ENCODE assay signal across 8 cellular contexts in the genomic region with DNA sequence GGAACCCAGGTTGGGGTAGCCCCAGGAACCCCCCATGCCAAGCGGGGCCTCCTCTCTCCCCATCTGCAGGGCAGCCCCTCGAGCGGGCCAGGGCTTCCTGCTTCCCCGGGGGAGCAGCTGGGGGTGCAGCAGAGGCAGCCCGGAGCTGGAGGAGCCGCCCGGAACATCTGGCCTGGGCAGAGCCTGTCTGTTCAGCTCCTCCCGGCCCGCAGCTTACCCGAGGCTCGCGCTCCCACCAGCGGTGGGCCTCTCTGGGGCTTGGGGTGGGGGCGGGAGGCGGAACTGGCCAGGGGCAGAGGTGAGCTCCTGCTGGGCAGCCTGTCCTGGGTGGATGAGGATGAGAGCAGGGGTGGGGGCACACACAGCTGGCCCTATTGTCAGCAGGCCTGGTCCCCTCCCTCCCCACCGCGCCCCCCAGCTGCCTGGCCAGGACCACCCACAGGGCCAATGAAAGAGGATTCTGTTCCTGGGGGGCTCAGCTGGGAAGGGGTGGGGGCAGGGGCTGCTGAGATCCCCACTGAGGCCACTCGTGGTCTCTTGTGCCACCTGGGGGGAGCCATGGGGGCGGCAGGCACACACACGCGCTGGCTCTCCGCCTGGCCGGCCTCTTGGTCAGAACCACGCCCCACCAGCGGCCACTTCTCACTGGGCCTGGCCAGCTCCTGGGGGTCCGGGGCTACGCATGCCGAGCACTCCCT. TPM values are rescaled to one million over a fixed set of nuclear protein-coding genes. Genes with fewer than 3 reads are reported as not detected.
A peak's percentile ranks its signal among the peaks of the same experiment; 100 is the strongest.
DNase-seq lines count a peak whose midpoint lies in the region; ATAC-seq and TF ChIP-seq lines count a peak whose summit lies in the region.

No MANE protein-coding gene starts in this region.

- H4K20me1 ChIP-seq in GM23248 (ENCODE audit: insufficient read depth): no peaks in the 10 kb centered on the region
- no peaks in the 10 kb centered on the region for H4K20me1 ChIP-seq in fibroblast of lung (ENCODE audit: control insufficient read depth, extremely low read depth, insufficient read depth, low read length)

- H3K9me2 ChIP-seq in GM23248 (ENCODE audit: insufficient read depth): no peaks in the 10 kb centered on the region

- peak overlapping the region; percentile 1 for H3K4me2 ChIP-seq in GM23248 (ENCODE audit: unreplicated experiment)
- H3K4me2 ChIP-seq in fibroblast of lung (ENCODE audit: extremely low read depth, insufficient read depth, low read length): peak overlapping the region; percentile 59

- 40 to 63% methylated on average over 12 to 19 of the region's 28 CpGs for WGBS in GM23248 (ENCODE audit: low coverage in 1 of 2, low lambda C conversion rate in 2 of 2, missing lambda C conversion rate in 2 of 2), 2 experiments

- H3K79me2 ChIP-seq in GM23248 (ENCODE audit: insufficient read depth) (no peaks in the 10 kb centered on the region), fibroblast of lung (ENCODE audit: control insufficient read depth, insufficient read depth, low read length) (no peaks in the 10 kb centered on the region)

- POLR2A ChIA-PET in Panc1 (lab: Charles Lee): interaction anchor here (0.6 to 1.8 kb wide), 6 partner anchors 25 to 42 kb away, joined by 3 to 20 read pairs (median 4); a partner anchor contains a TSS

- no peaks in the 10 kb centered on the region for H3K36me3 ChIP-seq in GM23248 (ENCODE audit: low read depth)
- H3K36me3 ChIP-seq in Panc1 (ENCODE audit: control insufficient read depth, insufficient read depth, low read length): no peaks in the 10 kb centered on the region
- no peaks in the 10 kb centered on the region for H3K36me3 ChIP-seq in fibroblast of lung (ENCODE audit: control insufficient read depth, insufficient read depth, low read length)
- no peaks in the 10 kb centered on the region for H3K36me3 ChIP-seq in skeletal muscle tissue (ENCODE audit: control insufficient read depth in 3 of 3, insufficient read depth in 3 of 3, low read length in 3 of 3)

- no peak overlapping the region for H3K27ac ChIP-seq in GM23248
- peak overlapping the region; percentile 83 for H3K27ac ChIP-seq in Panc1 (ENCODE audit: low read length)
- H3K27ac ChIP-seq in fibroblast of lung (ENCODE audit: insufficient read depth, low read length): no peak overlapping the region
- no peak overlapping the region for H3K27ac ChIP-seq in skeletal muscle tissue (ENCODE audit: low read depth, low read length)

- H3K27me3 ChIP-seq in GM23248 (replicated peaks; ENCODE audit: insufficient read depth) (no peaks in the 10 kb centered on the region), Panc1 (ENCODE audit: control insufficient read depth, insufficient read depth, low read length) (no peaks in the 10 kb centered on the region), fibroblast of lung (ENCODE audit: control insufficient read depth, insufficient read depth, low read length) (no peaks in the 10 kb centered on the region), skeletal muscle tissue (ENCODE audit: control insufficient read depth in 3 of 3, insufficient read depth in 3 of 3, low read length in 3 of 3) (no peaks in the 10 kb centered on the region)

- H3K4me1 ChIP-seq in GM23248 (ENCODE audit: insufficient read depth) (peaks cover 8% of the 10 kb centered on the region; the same call in 1 of the 2 replicates), Panc1 (ENCODE audit: control insufficient read depth, insufficient read depth, low read length) (peaks cover 75% of the 10 kb centered on the region), fibroblast of lung (ENCODE audit: control insufficient read depth, extremely low read depth, insufficient read depth, low read length) (peaks cover 9% of the 10 kb centered on the region), skeletal muscle tissue (ENCODE audit: control insufficient read depth in 3 of 3, insufficient read depth in 3 of 3, low read length in 3 of 3) (peaks cover 35 to 65% (median 55%) of the 10 kb centered on the region in 3 donors)

- DNase-seq in GM23248 (peak; percentile 41), Panc1 (ENCODE audit: low read depth, low spot score) (no peak), fibroblast of lung (ENCODE audit: low read depth in 2 of 2) (peak in 1 of 2 donors; percentile 69), NCI-H1105 treated with DMSO at 0.1 percent for 48 hours (lab: John Stamatoyannopoulos, UW) (no peak), COLO829 (ENCODE audit: low spot score) (no peak), NCI-H2107 (lab: John Stamatoyannopoulos, UW) (no peak)
- DNase-seq in activated CD4-positive, alpha-beta T cell treated with anti-CD3 and anti-CD28 coated beads, Interleukin-2, amount 50 U/mL, for 4 hours: no peak

- TF ChIP-seq CTCF in Panc1 (IDR thresholded peaks at IDR 0.05) (no peak; the same call in 1 of the 2 replicates), fibroblast of lung (conservative IDR thresholded peaks at IDR 0.05 in 1 of 2, IDR thresholded peaks at IDR 0.05 in 1 of 2; ENCODE audit: low read depth in 1 of 2, low read length in 2 of 2) (peak in 1 of 2 donors; percentile 23)

- H3K9ac ChIP-seq in GM23248 (0 out of 2 replicates have a peak overlapping the region, but pooled peaks have one; percentile 37), fibroblast of lung (ENCODE audit: insufficient read depth, low read length) (no peak overlapping the region), skeletal muscle tissue (ENCODE audit: low read depth in 1 of 3, low read length in 3 of 3) (peak overlapping the region in 1 of 3 donors; percentile 40)

- no peaks in the 10 kb centered on the region for H3K9me3 ChIP-seq in GM23248 (ENCODE audit: low read depth)
- no peaks in the 10 kb centered on the region for H3K9me3 ChIP-seq in Panc1 (ENCODE audit: control insufficient read depth, insufficient read depth, low read depth, low read length)
- H3K9me3 ChIP-seq in fibroblast of lung (ENCODE audit: control insufficient read depth, insufficient read depth, low read depth, low read length): no peaks in the 10 kb centered on the region
- no peaks in the 10 kb centered on the region for H3K9me3 ChIP-seq in skeletal muscle tissue (ENCODE audit: control insufficient read depth in 3 of 3, low read length in 3 of 3)

- no TSS peak for BruUV-seq in Panc1 (replicated peaks; lab: Mats Ljungman, UMichigan)

- peak; percentile 45 for ATAC-seq in Panc1

- in situ Hi-C loops in GM23248 (cut with MboI): no loop called here
- in situ Hi-C loops in Panc1 (cut with HindIII; ENCODE audit: low pct_unique_long_range_greater_than_20kb, low sequenced_read_pairs): no loop called here

- H3K4me3 ChIP-seq in GM23248 (no peak overlapping the region), Panc1 (ENCODE audit: low read depth in 2 of 2, low read length in 2 of 2) (no peak overlapping the region), fibroblast of lung (replicated peaks in 1 of 4; ENCODE audit: control extremely low read depth in 1 of 4, insufficient read depth in 1 of 4, low read depth in 3 of 4, low read length in 4 of 4) (no peak overlapping the region), skeletal muscle tissue (ENCODE audit: low read length in 3 of 3) (peak overlapping the region in 2 of 3 donors; percentile 26 to 49)

- CTCF ChIA-PET in Panc1 (lab: Charles Lee): interaction anchor here (0.6 to 2.6 kb wide), 6 partner anchors 11 to 139 kb away, joined by 3 to 14 read pairs (median 4); a partner anchor contains a TSS

- no peaks in the 10 kb centered on the region for H3F3A ChIP-seq in GM23248 (ENCODE audit: insufficient read depth)

- no peak overlapping the region for H2AFZ ChIP-seq in GM23248
- H2AFZ ChIP-seq in fibroblast of lung (ENCODE audit: low read length): no peak overlapping the region

- intact Hi-C loops in Panc1 (cut with micrococcal nuclease; ENCODE audit: unreplicated experiment): no loop called here

RNA-seq across cellular contexts. Expression of a gene that starts 34.7 kb away (rescaled TPM):
- 3.0 and 5.2 TPM in 2 replicates for total RNA-seq in GM23248 (2014; rRNA removed; shearing (Covaris generic))
- polyA plus RNA-seq in GM23248 (2016; fragmentation: Nextera tagmentation; extraction: Ambion mirVana) (0.91 and 1.3 TPM in 2 replicates), fibroblast of lung (1.5 and 1.8 TPM in 2 replicates)
- total RNA-seq in Panc1 (2021; ENCODE audit: unreplicated experiment) (77.4 TPM), fibroblast of lung (3.9 and 7.3 TPM in 2 replicates), skeletal muscle tissue (8.4 TPM)
- polyA plus RNA-seq in Panc1 (2012; ENCODE audit: insufficient read length): 129 TPM
- 6.8 and 7.2 TPM in 2 replicates for polyA plus RNA-seq in fibroblast of lung (2012)
- polyA minus RNA-seq in fibroblast of lung (ENCODE audit: low replicate concordance): 6.3 and 8.6 TPM in 2 replicates

Comparison
In these comparisons a context has a peak if more than half of its experiments do, and no peak if none do; other contexts are left out.
1. H3K4me3 ChIP-seq: peak in skeletal muscle tissue (2 of 3); none in GM23248 (single experiment), Panc1 (0 of 2) and fibroblast of lung (0 of 4).